ENCODE assay signal across 8 cellular contexts in genomic region chr1:216310776-216311175, GRCh38.
DNase-seq lines count a peak whose midpoint lies in the region; ATAC-seq and TF ChIP-seq lines count a peak whose summit lies in the region.

No MANE protein-coding gene starts in this region.

- H3K27me3 Mint-ChIP-seq in osteocyte (ENCODE audit: unreplicated experiment) = peaks cover 27% of the 10 kb centered on the region
- H3K27me3 Mint-ChIP-seq in stimulated activated naive CD8-positive, alpha-beta T cell treated with anti-CD3 and anti-CD28 coated beads, Interleukin-15, amount 100 ng/mL, for 72 hours = no peaks in the 10 kb centered on the region

- no peak overlapping the region for H3K27ac Mint-ChIP-seq in osteocyte (ENCODE audit: unreplicated experiment)
- H3K27ac Mint-ChIP-seq in stimulated activated naive CD8-positive, alpha-beta T cell treated with anti-CD3 and anti-CD28 coated beads, Interleukin-15, amount 100 ng/mL, for 72 hours = no peak overlapping the region

- ATAC-seq in GM21619 (IDR thresholded peaks at IDR 0.05; ENCODE audit: unreplicated experiment) (peak; percentile 63), HG03442 (IDR thresholded peaks at IDR 0.05; ENCODE audit: unreplicated experiment) (no peak), GM18909 (IDR thresholded peaks at IDR 0.05; ENCODE audit: poor library complexity, unreplicated experiment) (no peak)
- ATAC-seq in stimulated activated naive CD8-positive, alpha-beta T cell treated with anti-CD3 and anti-CD28 coated beads, Interleukin-15, amount 100 ng/mL, for 72 hours = no peak

- TF ChIP-seq CTCF in cardiac fibroblast (IDR thresholded peaks at IDR 0.05; ENCODE audit: low read depth, low read length) (peak; percentile 59), osteocyte (IDR thresholded peaks at IDR 0.05) (peak; percentile 67)

- peak; percentile 2 to 28 for DNase-seq in AML-193 (lab: John Stamatoyannopoulos, UW)
- DNase-seq in NCI-H2171 treated with DMSO at 0.1 percent for 48 hours (lab: John Stamatoyannopoulos, UW) = peak; percentile 79
- peak; percentile 65 to 78 for DNase-seq in cardiac fibroblast (ENCODE audit: low read depth in 2 of 2)
- DNase-seq in osteocyte (ENCODE audit: extremely low spot score, unreplicated experiment) = no peak
- DNase-seq in stimulated activated naive CD8-positive, alpha-beta T cell treated with anti-CD3 and anti-CD28 coated beads, Interleukin-15, amount 100 ng/mL, for 72 hours = no peak

- H3K4me3 ChIP-seq in cardiac fibroblast (replicated peaks in 1 of 2; ENCODE audit: low read depth in 2 of 2, low read length in 2 of 2) = no peak overlapping the region

- H3K9me3 Mint-ChIP-seq in osteocyte (ENCODE audit: unreplicated experiment) = no peaks in the 10 kb centered on the region
- H3K9me3 Mint-ChIP-seq in stimulated activated naive CD8-positive, alpha-beta T cell treated with anti-CD3 and anti-CD28 coated beads, Interleukin-15, amount 100 ng/mL, for 72 hours = peaks cover 14 to 23% of the 10 kb centered on the region in 2 donors

- no peak overlapping the region for H3K4me3 Mint-ChIP-seq in osteocyte (ENCODE audit: unreplicated experiment)
- no peak overlapping the region for H3K4me3 Mint-ChIP-seq in stimulated activated naive CD8-positive, alpha-beta T cell treated with anti-CD3 and anti-CD28 coated beads, Interleukin-15, amount 100 ng/mL, for 72 hours

- peaks cover 2% of the 10 kb centered on the region for H3K36me3 Mint-ChIP-seq in osteocyte (ENCODE audit: unreplicated experiment)

- H3K4me1 Mint-ChIP-seq in osteocyte (ENCODE audit: unreplicated experiment) = peaks cover 9% of the 10 kb centered on the region
- H3K4me1 Mint-ChIP-seq in stimulated activated naive CD8-positive, alpha-beta T cell treated with anti-CD3 and anti-CD28 coated beads, Interleukin-15, amount 100 ng/mL, for 72 hours = no peaks in the 10 kb centered on the region

Comparison
In these comparisons a context has a peak if more than half of its experiments do, and no peak if none do; other contexts are left out.
1. DNase-seq: peak in AML-193 (2 of 2), NCI-H2171 treated with DMSO at 0.1 percent for 48 hours (single experiment) and cardiac fibroblast (2 of 2); none in osteocyte (single experiment) and stimulated activated naive CD8-positive, alpha-beta T cell treated with anti-CD3 and anti-CD28 coated beads, Interleukin-15, amount 100 ng/mL, for 72 hours (0 of 2).